Comparison of ENCODE assay signal across 13 cellular contexts in genomic region chr3:191412764-191413163, GRCh38. TPM values are rescaled to one million over a fixed set of nuclear protein-coding genes. Genes with fewer than 3 reads are reported as not detected.
A peak's percentile ranks its signal among the peaks of the same experiment; 100 is the strongest.
DNase-seq lines count a peak whose midpoint lies in the region; ATAC-seq, FAIRE-seq and TF ChIP-seq lines count a peak whose summit lies in the region.
"Had no signal": no experiment of that assay in that cellular context is flagged by ENCODE, and none has a peak within 500 bp of the region (broad histone marks: within the 10 kb centered on the region; RNA-seq: fewer than 3 reads in every experiment).

No MANE protein-coding gene starts in this region.

- intact Hi-C loops in IMR-90 (cut with micrococcal nuclease) (loop anchor here (10.0 kb wide), 1 partner anchor 278 kb away; no protein-coding TSS in a partner anchor), Right ventricle myocardium inferior (cut with DNase I) (no loop called here)

- H3K36me3 ChIP-seq in IMR-90 (ENCODE audit: control insufficient read depth, insufficient read depth, low read length), result no peaks in the 10 kb centered on the region
- no peaks in the 10 kb centered on the region for H3K36me3 ChIP-seq in bronchial epithelial cell (ENCODE audit: control insufficient read depth, insufficient read depth, low read length)
- no peaks in the 10 kb centered on the region for H3K36me3 ChIP-seq in kidney epithelial cell (ENCODE audit: control insufficient read depth, insufficient read depth, low read length)

- no TSS peak for BruUV-seq in IMR-90 (replicated peaks; lab: Mats Ljungman, UMichigan)

- TF ChIP-seq POLR2A in IMR-90 (IDR thresholded peaks at IDR 0.05; ENCODE audit: low read depth, low read length), result no peak

- no peaks in the 10 kb centered on the region for H3K4me1 Mint-ChIP-seq in type B pancreatic cell (ENCODE audit: unreplicated experiment)
- H3K4me1 Mint-ChIP-seq: naive thymus-derived CD4-positive, alpha-beta T cell had no signal

- peaks cover 3% of the 10 kb centered on the region for H3K27me3 Mint-ChIP-seq in type B pancreatic cell
- H3K27me3 Mint-ChIP-seq: activated naive CD8-positive, alpha-beta T cell; naive thymus-derived CD4-positive, alpha-beta T cell had no signal

- no peak for FAIRE-seq in bronchial epithelial cell (lab: Jason Lieb, UNC)

- H3K4me3 ChIP-seq in AG10803 (ENCODE audit: low read length) (no peak overlapping the region), IMR-90 (ENCODE audit: insufficient read depth, low read depth, low read length) (no peak overlapping the region; the same call in 1 of the 2 replicates), bronchial epithelial cell (ENCODE audit: low read depth, low read length) (no peak overlapping the region), kidney epithelial cell (ENCODE audit: low read depth, low read length) (no peak overlapping the region)

- peak overlapping the region; percentile 74; the same call in 1 of the 2 replicates for H3K4ac ChIP-seq in IMR-90 (ENCODE audit: low read depth, low read length)

- WGBS in IMR-90 (ENCODE audit: extremely low coverage in 2 of 2, insufficient read length in 1 of 2), 2 experiments, result no CpG with 5 or more reads among the region's 1 CpG

- peaks cover 12% of the 10 kb centered on the region for H3K9me3 Mint-ChIP-seq in type B pancreatic cell

- CTCF ChIA-PET in IMR-90 (lab: Yijun Ruan, JAX), result no interaction called here

- peaks cover 3% of the 10 kb centered on the region for H3K9me3 ChIP-seq in IMR-90 (ENCODE audit: control insufficient read depth, insufficient read depth, low read length)

- H3K18ac ChIP-seq in IMR-90 (ENCODE audit: low read depth, low read length), result peak overlapping the region; percentile 51; the same call in 1 of the 2 replicates

- H2BK20ac ChIP-seq in IMR-90 (ENCODE audit: low read depth, low read length), result peak overlapping the region; percentile 58; the same call in 1 of the 2 replicates

- peak overlapping the region; percentile 38; the same call in 1 of the 3 replicates for H2BK15ac ChIP-seq in IMR-90 (ENCODE audit: low read depth, low read length)

- no peak overlapping the region for H3K4me3 Mint-ChIP-seq in type B pancreatic cell
- H3K4me3 Mint-ChIP-seq: activated naive CD8-positive, alpha-beta T cell; naive thymus-derived CD4-positive, alpha-beta T cell had no signal

- H2BK5ac ChIP-seq in IMR-90 (ENCODE audit: low read depth, low read length, poor library complexity, severe bottlenecking), result peak overlapping the region; percentile 89

- dilution Hi-C loops in IMR-90 (cut with HindIII; ENCODE audit: low sequenced_read_pairs, unreplicated experiment), result no loop called here

- DNase-seq in AG10803 (ENCODE audit: low read depth), result peak; percentile 92
- peak; percentile 97 for DNase-seq in IMR-90
- DNase-seq in bronchial epithelial cell (ENCODE audit: low read depth), result peak; percentile 86
- peak; percentile 64 for DNase-seq in kidney epithelial cell (ENCODE audit: low read depth)
- no peak for DNase-seq in Right ventricle myocardium inferior (ENCODE audit: missing footprints)
- no peak for DNase-seq in type B pancreatic cell (ENCODE audit: extremely low spot score, unreplicated experiment)
- DNase-seq in GM20000 (ENCODE audit: low spot score), result no peak
- DNase-seq: MV-4-11; naive thymus-derived CD4-positive, alpha-beta T cell; stimulated activated CD4-positive, alpha-beta T cell treated with anti-CD3 and anti-CD28 coated beads, Interleukin-2, amount 100 ng/mL, for 24 hours had no signal

- peak overlapping the region; percentile 35; the same call in 1 of the 2 replicates for H3K9ac ChIP-seq in IMR-90 (ENCODE audit: low read depth, low read length)

- TF ChIP-seq CTCF in AG10803 (conservative IDR thresholded peaks at IDR 0.05; ENCODE audit: low read length), result no peak
- TF ChIP-seq CTCF in IMR-90 (conservative IDR thresholded peaks at IDR 0.05; ENCODE audit: low read depth, low read length), result no peak
- TF ChIP-seq CTCF in bronchial epithelial cell (IDR thresholded peaks at IDR 0.05; ENCODE audit: insufficient read depth, low read length, severe bottlenecking), result no peak
- no peak for TF ChIP-seq CTCF in kidney epithelial cell (IDR thresholded peaks at IDR 0.05; ENCODE audit: insufficient read depth, low read length, poor library complexity, severe bottlenecking)
- TF ChIP-seq CTCF in type B pancreatic cell (conservative IDR thresholded peaks at IDR 0.05), result no peak
- TF ChIP-seq CTCF in GM20000 (IDR thresholded peaks at IDR 0.05; ENCODE audit: extremely low read depth, missing control alignments), result no peak

- H4K8ac ChIP-seq in IMR-90 (ENCODE audit: low read depth in 2 of 2, low read length in 2 of 2), result peak overlapping the region in 1 of 2 experiments; percentile 71; a peak in 2 of 4 replicates

- no peak overlapping the region for H3K27ac Mint-ChIP-seq in type B pancreatic cell
- H3K27ac Mint-ChIP-seq: activated naive CD8-positive, alpha-beta T cell; naive thymus-derived CD4-positive, alpha-beta T cell had no signal

- no peak overlapping the region for H3K27ac ChIP-seq in IMR-90 (ENCODE audit: insufficient read depth, low read length)

- H3K4me1 ChIP-seq in IMR-90 (ENCODE audit: control insufficient read depth, insufficient read depth, low read length), result peaks cover 3% of the 10 kb centered on the region; the same call in 1 of the 2 replicates

- no peak overlapping the region for H3K23ac ChIP-seq in IMR-90 (ENCODE audit: low read depth, low read length)

- peak overlapping the region; percentile 81 for H3K14ac ChIP-seq in IMR-90 (replicated peaks; ENCODE audit: low read depth, low read length)

- no peaks in the 10 kb centered on the region for H3K79me1 ChIP-seq in IMR-90 (ENCODE audit: low read depth in 1 of 2, low read length in 2 of 2)

- H3K9me1 ChIP-seq in IMR-90 (ENCODE audit: insufficient read depth, low read length), result no peaks in the 10 kb centered on the region

- H3K4me2 ChIP-seq in IMR-90 (ENCODE audit: low read depth, low read length), result peak overlapping the region; percentile 50; the same call in 1 of the 2 replicates

- POLR2A ChIA-PET in IMR-90 (lab: Charles Lee; ENCODE audit: unreplicated experiment), result no interaction called here

- H2AFZ ChIP-seq in IMR-90 (replicated peaks; ENCODE audit: low read length, poor library complexity), result no peak overlapping the region

- in situ Hi-C loops in IMR-90 (cut with MboI; ENCODE audit: low sequenced_read_pairs), result no loop called here

- H3K36me3 Mint-ChIP-seq in type B pancreatic cell, result no peaks in the 10 kb centered on the region
- H3K36me3 Mint-ChIP-seq: activated naive CD8-positive, alpha-beta T cell; naive thymus-derived CD4-positive, alpha-beta T cell had no signal

- peak overlapping the region; percentile 65 for H4K91ac ChIP-seq in IMR-90 (ENCODE audit: insufficient read depth, low read depth, low read length)

- no peak for TF ChIP-seq RAD21 in IMR-90 (IDR thresholded peaks at IDR 0.05; ENCODE audit: low read length)

- no peak overlapping the region for H2AK9ac ChIP-seq in IMR-90 (replicated peaks; ENCODE audit: low read depth, low read length, poor library complexity)

- no peak overlapping the region; the same call in 1 of the 2 replicates for H3K56ac ChIP-seq in IMR-90 (ENCODE audit: extremely low read depth, insufficient read depth, low read length)

- H2BK120ac ChIP-seq in IMR-90 (ENCODE audit: low read depth, low read length), result peak overlapping the region; percentile 87

- H2AK5ac ChIP-seq in IMR-90 (ENCODE audit: low read depth, low read length), result peak overlapping the region; percentile 59; the same call in 1 of the 2 replicates

- H4K5ac ChIP-seq in IMR-90 (ENCODE audit: low read depth, low read length), result no peak overlapping the region

- no peaks in the 10 kb centered on the region for H4K20me1 ChIP-seq in IMR-90 (ENCODE audit: insufficient read depth, low read length)

- peak; percentile 90 for ATAC-seq in IMR-90 (ENCODE audit: low read depth)
- ATAC-seq in Right ventricle myocardium inferior, result no peak
- no peak for ATAC-seq in GM18909 (IDR thresholded peaks at IDR 0.05; ENCODE audit: poor library complexity, unreplicated experiment)
- ATAC-seq: naive thymus-derived CD4-positive, alpha-beta T cell had no signal

- H3K27me3 ChIP-seq in IMR-90 (ENCODE audit: control insufficient read depth, insufficient read depth, low read length) (no peaks in the 10 kb centered on the region), bronchial epithelial cell (ENCODE audit: control insufficient read depth, insufficient read depth, low read length) (no peaks in the 10 kb centered on the region), kidney epithelial cell (ENCODE audit: control insufficient read depth, insufficient read depth, low read length) (no peaks in the 10 kb centered on the region)

TF ChIP-seq in IMR-90, 13 proteins besides CTCF, POLR2A, EP300 and RAD21:
- TF ChIP-seq RCOR1 (IDR thresholded peaks at IDR 0.05; ENCODE audit: insufficient replicate concordance, low read length) (peak; percentile 20), MXI1 (IDR thresholded peaks at IDR 0.05; ENCODE audit: borderline replicate concordance, low read depth, low read length) (no peak)

RNA-seq across cellular contexts. Expression of gene PYDC2, which starts 48.2 kb away (rescaled TPM):
- total RNA-seq in IMR-90 (2012; rRNA removed), result not detected in 2 replicates
- not detected in 2 replicates for polyA plus RNA-seq in IMR-90 (2012; rRNA removed)
- polyA plus RNA-seq in IMR-90 (2012; cell fraction: cytosol; rRNA removed), result not detected in 2 replicates
- polyA plus RNA-seq in IMR-90 (2012; cell fraction: nucleus; rRNA removed; ENCODE audit: low replicate concordance), result not detected in 2 replicates
- total RNA-seq in bronchial epithelial cell, result not detected in 2 replicates
- total RNA-seq in kidney epithelial cell, result not detected in 2 replicates
- total RNA-seq in Right ventricle myocardium inferior, result not detected
- not detected in 2 replicates for total RNA-seq in type B pancreatic cell (ENCODE audit: low replicate concordance)
- total RNA-seq: naive thymus-derived CD4-positive, alpha-beta T cell; temporal lobe had no signal
- polyA plus RNA-seq: naive thymus-derived CD4-positive, alpha-beta T cell had no signal

Comparison
In these comparisons a context has a peak if more than half of its experiments do, and no peak if none do; other contexts are left out.
1. DNase-seq: peak in AG10803 (single experiment), IMR-90 (single experiment), bronchial epithelial cell (single experiment) and kidney epithelial cell (single experiment); none in Right ventricle myocardium inferior (single experiment), type B pancreatic cell (single experiment) and GM20000 (single experiment).